32 cellular contexts compared by ENCODE assay signal in the genomic region with DNA sequence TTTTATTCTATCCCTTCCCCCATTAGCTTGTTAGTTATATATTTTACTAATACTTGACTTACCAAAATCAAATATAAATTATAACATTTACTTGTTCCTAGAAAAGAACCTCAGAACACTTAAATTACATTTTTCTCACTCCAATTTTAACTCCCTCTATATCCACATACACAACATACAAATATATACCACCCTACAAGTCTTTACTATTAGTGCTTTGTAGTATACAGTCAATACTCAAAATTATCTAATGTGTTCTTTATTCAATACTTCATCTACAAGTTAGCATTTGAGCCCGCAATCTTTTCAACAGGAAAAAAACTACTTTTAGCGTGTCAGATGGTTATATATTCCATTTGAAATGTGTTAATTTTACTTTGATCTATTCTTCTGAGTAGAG.
"Had no signal": no experiment of that assay in that cellular context is flagged by ENCODE, and none has a peak within 500 bp of the region (broad histone marks: within the 10 kb centered on the region; RNA-seq: fewer than 3 reads in every experiment).

No MANE protein-coding gene starts in this region.

- H3K27me3 Mint-ChIP-seq: activated B cell treated with CpG ODN at 0.5 μM for 24 hours; activated CD8-positive, alpha-beta T cell treated with anti-CD3 and anti-CD28 coated beads for 36 hours; activated naive CD8-positive, alpha-beta T cell treated with anti-CD3 and anti-CD28 coated beads, Interleukin-2, amount 10 ng/mL, durations not matched to agents 7 days and 5 days; activated T-helper 17 cell treated with anti-CD3 and anti-CD28 coated beads, Interleukin-2, amount 50 U/mL, for 72 hours; brain; dendritic cell treated with granulocyte-macrophage colony-stimulating factor and Interleukin-4, amounts not matched to agents 40 ng/mL and 50 ng/mL, for 4 days had no signal

- FAIRE-seq: frontal cortex had no signal

- H3K27ac Mint-ChIP-seq: activated CD8-positive, alpha-beta T cell treated with anti-CD3 and anti-CD28 coated beads for 36 hours; activated naive CD4-positive, alpha-beta T cell treated with anti-CD3 and anti-CD28 coated beads, Interleukin-2, amount 50 U/mL, for 72 hours; activated naive CD8-positive, alpha-beta T cell treated with anti-CD3 and anti-CD28 coated beads, Interleukin-2, amount 10 ng/mL, durations not matched to agents 7 days and 5 days; activated T-helper 17 cell treated with anti-CD3 and anti-CD28 coated beads, Interleukin-2, amount 50 U/mL, for 72 hours; brain; dendritic cell treated with granulocyte-macrophage colony-stimulating factor and Interleukin-4, amounts not matched to agents 40 ng/mL and 50 ng/mL, for 4 days; endodermal cell; T-helper 1 cell treated with Interleukin-12 subunit alpha and Interleukin-12 subunit beta and Interleukin-4 antibody, amounts not matched to agents 30 μg/mL and 1 μg/mL, for 36 hours had no signal

- DNase-seq: activated B cell treated with CpG ODN at 0.5 μM for 24 hours; activated CD4-positive, alpha-beta T cell treated with anti-CD3 and anti-CD28 coated beads for 48 hours; activated CD4-positive, alpha-beta T cell treated with anti-CD3 and anti-CD28 coated beads, Interleukin-2, amount 50 U/mL, for 1 hour; activated CD4-positive, alpha-beta T cell treated with anti-CD3 and anti-CD28 coated beads, Interleukin-2, amount 50 U/mL, for 48 hours; activated CD8-positive, alpha-beta memory T cell treated with anti-CD3 and anti-CD28 coated beads for 24 hours; activated CD8-positive, alpha-beta T cell treated with anti-CD3 and anti-CD28 coated beads for 36 hours; activated effector memory CD4-positive, alpha-beta T cell treated with Interleukin-2 at 50 U/mL for 16 hours; activated gamma-delta T cell treated with Interleukin-2 at 50 U/mL for 16 hours; activated naive CD4-positive, alpha-beta T cell treated with Interleukin-2 at 50 U/mL for 16 hours; activated naive CD8-positive, alpha-beta T cell treated with anti-CD3 and anti-CD28 coated beads, Interleukin-2, amount 10 ng/mL, durations not matched to agents 7 days and 5 days; activated T-cell treated with anti-CD3 and anti-CD28 coated beads, Interleukin-2, amount 50 U/mL, for 4 hours; central memory CD4-positive, alpha-beta T cell; dorsolateral prefrontal cortex; effector memory CD4-positive, alpha-beta T cell; endodermal cell; foreskin fibroblast; head of caudate nucleus; T1000; WERI-Rb-1 had no signal

- H3K36me3 ChIP-seq: ascending aorta, cardiac muscle cell had no signal

- H3K9me3 ChIP-seq: ascending aorta, breast epithelium had no signal

- H3K27ac ChIP-seq: ascending aorta, breast epithelium, cardiac muscle cell, coronary artery, WERI-Rb-1 had no signal

- H3K4me3 Mint-ChIP-seq: activated B cell treated with CpG ODN at 0.5 μM for 24 hours; activated CD8-positive, alpha-beta T cell treated with anti-CD3 and anti-CD28 coated beads for 36 hours; activated naive CD8-positive, alpha-beta T cell treated with anti-CD3 and anti-CD28 coated beads, Interleukin-2, amount 10 ng/mL, durations not matched to agents 7 days and 5 days; activated T-cell treated with anti-CD3 and anti-CD28 coated beads, Interleukin-2, amount 50 U/mL, for 4 hours; activated T-helper 17 cell treated with anti-CD3 and anti-CD28 coated beads, Interleukin-2, amount 50 U/mL, for 72 hours; brain; dendritic cell treated with granulocyte-macrophage colony-stimulating factor and Interleukin-4, amounts not matched to agents 40 ng/mL and 50 ng/mL, for 4 days; endodermal cell; T-helper 1 cell treated with Interleukin-12 subunit alpha and Interleukin-12 subunit beta and Interleukin-4 antibody, amounts not matched to agents 30 μg/mL and 1 μg/mL, for 36 hours; T-helper 2 cell treated with Interferon-gamma antibody and Interleukin-4, amounts not matched to agents 5 μg/mL and 100 μg/mL, for 36 hours had no signal

- H3K4me1 ChIP-seq: ascending aorta, breast epithelium had no signal

- H3K9me3 Mint-ChIP-seq: activated B cell treated with CpG ODN at 0.5 μM for 24 hours; activated CD8-positive, alpha-beta T cell treated with anti-CD3 and anti-CD28 coated beads for 36 hours; activated naive CD4-positive, alpha-beta T cell treated with anti-CD3 and anti-CD28 coated beads, Interleukin-2, amount 50 U/mL, for 72 hours; activated naive CD8-positive, alpha-beta T cell treated with anti-CD3 and anti-CD28 coated beads, Interleukin-2, amount 10 ng/mL, durations not matched to agents 7 days and 5 days; dendritic cell treated with granulocyte-macrophage colony-stimulating factor and Interleukin-4, amounts not matched to agents 40 ng/mL and 50 ng/mL, for 4 days; endodermal cell; T-helper 1 cell treated with Interleukin-12 subunit alpha and Interleukin-12 subunit beta and Interleukin-4 antibody, amounts not matched to agents 30 μg/mL and 1 μg/mL, for 36 hours; T-helper 2 cell treated with Interferon-gamma antibody and Interleukin-4, amounts not matched to agents 5 μg/mL and 100 μg/mL, for 36 hours had no signal

- H3K27me3 ChIP-seq: ascending aorta, breast epithelium, cardiac muscle cell, dorsolateral prefrontal cortex had no signal

- ATAC-seq: activated CD4-positive, CD25-positive, alpha-beta regulatory T cell treated with anti-CD3 and anti-CD28 coated beads, Interleukin-2, amount 50 U/mL, for 24 hours; activated CD8-positive, alpha-beta T cell treated with anti-CD3 and anti-CD28 coated beads for 36 hours; activated naive CD4-positive, alpha-beta T cell treated with anti-CD3 and anti-CD28 coated beads, Interleukin-2, amount 50 U/mL, for 72 hours; activated T-cell treated with anti-CD3 and anti-CD28 coated beads, Interleukin-2, amount 50 U/mL, for 4 hours; activated T-helper 17 cell treated with anti-CD3 and anti-CD28 coated beads, Interleukin-2, amount 50 U/mL, for 72 hours; esophagus mucosa had no signal

- H3K4me3 ChIP-seq: ascending aorta, breast epithelium, cardiac muscle cell, coronary artery, dorsolateral prefrontal cortex had no signal

- H3K4me1 Mint-ChIP-seq: activated B cell treated with CpG ODN at 0.5 μM for 24 hours, brain, endodermal cell had no signal
